ENCODE assay signal across 19 cellular contexts in the genomic region with DNA sequence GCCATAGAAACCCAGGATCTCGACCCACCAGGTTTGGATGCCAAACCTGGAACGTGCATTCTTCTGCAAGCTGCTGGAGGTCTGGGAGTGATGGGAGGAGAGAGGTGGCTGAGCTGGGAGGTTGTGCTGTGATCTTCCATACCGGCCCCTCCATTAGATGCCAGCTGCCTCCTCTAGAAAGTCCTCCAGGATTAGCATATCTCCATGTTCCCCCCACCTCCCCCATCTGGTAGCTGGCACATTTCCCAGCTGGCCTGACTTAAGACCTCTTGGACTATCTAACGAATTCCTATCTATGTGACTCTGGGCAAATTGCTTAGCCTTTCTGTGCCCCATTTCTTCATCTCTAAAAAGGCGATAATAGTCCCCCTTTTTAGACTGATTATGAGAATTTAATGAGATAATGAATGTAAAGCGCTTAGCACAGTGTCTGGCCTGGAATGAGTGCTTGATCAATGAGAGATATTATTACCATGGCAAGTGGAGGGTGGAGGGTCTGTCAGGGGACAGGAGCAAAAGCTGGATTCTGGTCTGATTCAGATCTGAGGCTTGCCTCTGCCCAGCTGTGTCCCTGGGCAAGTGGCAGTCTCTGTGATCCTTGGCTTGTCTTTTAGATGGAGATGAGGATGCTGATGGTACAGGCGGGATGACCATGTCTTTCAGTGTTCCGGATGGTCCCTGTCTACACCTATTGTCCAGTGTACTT.
DNase-seq lines count a peak whose midpoint lies in the region; ATAC-seq and TF ChIP-seq lines count a peak whose summit lies in the region.
"Had no signal": no experiment of that assay in that cellular context is flagged by ENCODE, and none has a peak within 500 bp of the region (broad histone marks: within the 10 kb centered on the region; RNA-seq: fewer than 3 reads in every experiment).

No MANE protein-coding gene starts in this region.

- H3K36me3 ChIP-seq in upper lobe of left lung: no peaks in the 10 kb centered on the region
- H3K36me3 ChIP-seq: BLaER1, SJSA1 had no signal

- peak; percentile 3 for DNase-seq in EH (ENCODE audit: low read depth)
- peak; percentile 42 for DNase-seq in NCI-H524 treated with DMSO at 0.1 percent for 48 hours (lab: John Stamatoyannopoulos, UW)
- peak; percentile 25 for DNase-seq in cerebellar cortex (ENCODE audit: low spot score)
- DNase-seq in posterior vena cava (ENCODE audit: low spot score): peak; percentile 9
- no peak for DNase-seq in upper lobe of left lung
- no peak for DNase-seq in activated CD4-positive, alpha-beta T cell treated with anti-CD3 and anti-CD28 coated beads, Interleukin-2, amount 50 U/mL, for 1 hour
- DNase-seq: CD4-positive, CD25-positive, alpha-beta regulatory T cell; GDM1; MV-4-11; NCI-H1105; NCI-H1436 treated with DMSO at 0.1 percent for 48 hours; NCI-H187 treated with DMSO at 0.1 percent for 48 hours; NCI-H526; Right ventricle myocardium superior; RPMI8226 had no signal

- no peak overlapping the region for H3K4me3 ChIP-seq in upper lobe of left lung
- H3K4me3 ChIP-seq: BLaER1, SJSA1 had no signal

- intact Hi-C loops in posterior vena cava (cut with DNase I): no loop called here

- no peaks in the 10 kb centered on the region for H3K27me3 ChIP-seq in upper lobe of left lung
- H3K27me3 ChIP-seq: BLaER1, SJSA1 had no signal

- 70 to 75% methylated on average over 6 to 8 of the region's 8 CpGs for WGBS in upper lobe of left lung, 2 donors

- ATAC-seq in upper lobe of left lung (ENCODE audit: low FRiP score in 2 of 2) (no peak), HG03520 (IDR thresholded peaks at IDR 0.05; ENCODE audit: unreplicated experiment) (no peak)

- TF ChIP-seq CTCF in upper lobe of left lung (IDR thresholded peaks at IDR 0.05): no peak

- no peak overlapping the region for H3K27ac ChIP-seq in upper lobe of left lung
- H3K27ac ChIP-seq: BLaER1, HL-60, SJSA1 had no signal

- no peak for TF ChIP-seq EP300 in upper lobe of left lung (IDR thresholded peaks at IDR 0.05)

- H3K4me1 ChIP-seq in upper lobe of left lung: no peaks in the 10 kb centered on the region
- H3K4me1 ChIP-seq: BLaER1, SJSA1 had no signal

- TF ChIP-seq POLR2A in upper lobe of left lung (IDR thresholded peaks at IDR 0.05): no peak

- H3K9me3 ChIP-seq in upper lobe of left lung: peaks cover 0 to 5% (median 2%) of the 10 kb centered on the region in 4 donors
- H3K9me3 ChIP-seq: SJSA1 had no signal

Comparison
In these comparisons a context has a peak if more than half of its experiments do, and no peak if none do; other contexts are left out.
1. DNase-seq: peak in EH (single experiment), NCI-H524 treated with DMSO at 0.1 percent for 48 hours (single experiment), cerebellar cortex (single experiment) and posterior vena cava (single experiment); none in upper lobe of left lung (0 of 2) and activated CD4-positive, alpha-beta T cell treated with anti-CD3 and anti-CD28 coated beads, Interleukin-2, amount 50 U/mL, for 1 hour (single experiment).